In genomic region chr7:94272821-94273583, GRCh38 we compare ENCODE assay signal across 1 cellular context.
A peak's percentile ranks its signal among the peaks of the same experiment; 100 is the strongest.
TF ChIP-seq lines count a peak whose summit lies in the region.

No MANE protein-coding gene starts in this region.

TF ChIP-seq in HepG2, 621 proteins besides CTCF, POLR2A, EP300 and RAD21 (continued from another document):
- TF ChIP-seq, protein P1, sequence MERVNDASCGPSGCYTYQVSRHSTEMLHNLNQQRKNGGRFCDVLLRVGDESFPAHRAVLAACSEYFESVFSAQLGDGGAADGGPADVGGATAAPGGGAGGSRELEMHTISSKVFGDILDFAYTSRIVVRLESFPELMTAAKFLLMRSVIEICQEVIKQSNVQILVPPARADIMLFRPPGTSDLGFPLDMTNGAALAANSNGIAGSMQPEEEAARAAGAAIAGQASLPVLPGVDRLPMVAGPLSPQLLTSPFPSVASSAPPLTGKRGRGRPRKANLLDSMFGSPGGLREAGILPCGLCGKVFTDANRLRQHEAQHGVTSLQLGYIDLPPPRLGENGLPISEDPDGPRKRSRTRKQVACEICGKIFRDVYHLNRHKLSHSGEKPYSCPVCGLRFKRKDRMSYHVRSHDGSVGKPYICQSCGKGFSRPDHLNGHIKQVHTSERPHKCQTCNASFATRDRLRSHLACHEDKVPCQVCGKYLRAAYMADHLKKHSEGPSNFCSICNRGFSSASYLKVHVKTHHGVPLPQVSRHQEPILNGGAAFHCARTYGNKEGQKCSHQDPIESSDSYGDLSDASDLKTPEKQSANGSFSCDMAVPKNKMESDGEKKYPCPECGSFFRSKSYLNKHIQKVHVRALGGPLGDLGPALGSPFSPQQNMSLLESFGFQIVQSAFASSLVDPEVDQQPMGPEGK (CRISPR knock-in tag; IDR thresholded peaks at IDR 0.05): no peak
- peak; percentile 90 to 93 for TF ChIP-seq MAFK (conservative IDR thresholded peaks at IDR 0.05 in 1 of 2, IDR thresholded peaks at IDR 0.05 in 1 of 2; ENCODE audit: low read length in 2 of 2)
